In genomic region chr12:22474970-22475720, GRCh38 we compare ENCODE assay signal across 21 cellular contexts.
"Had no signal": no experiment of that assay in that cellular context is flagged by ENCODE, and none has a peak within 500 bp of the region (broad histone marks: within the 10 kb centered on the region; RNA-seq: fewer than 3 reads in every experiment).

No MANE protein-coding gene starts in this region.

- H3K9me3 Mint-ChIP-seq: activated CD4-positive, alpha-beta memory T cell treated with anti-CD3 and anti-CD28 coated beads for 36 hours; activated naive CD4-positive, alpha-beta T cell treated with anti-CD3 and anti-CD28 coated beads, Interleukin-2, amount 10 ng/mL, durations not matched to agents 7 days and 5 days; activated T-helper 2 cell treated with anti-CD3 and anti-CD28 coated beads, Interferon-gamma antibody, Interleukin-2, Interleukin-4, amounts not matched to agents 10 μg/mL and 5 μg/mL and 100 μg/mL, durations not matched to agents 14 hours and 24 hours and 36 hours; natural killer cell had no signal

- H3K4me3 ChIP-seq: cardiac muscle cell, tibial nerve, uterus had no signal

- H3K27me3 Mint-ChIP-seq: activated CD4-positive, alpha-beta memory T cell treated with anti-CD3 and anti-CD28 coated beads for 36 hours; activated CD8-positive, alpha-beta memory T cell treated with anti-CD3 and anti-CD28 coated beads, Interleukin-2, amount 10 ng/mL, durations not matched to agents 7 days and 5 days; activated naive CD4-positive, alpha-beta T cell treated with anti-CD3 and anti-CD28 coated beads, Interleukin-2, amount 10 ng/mL, durations not matched to agents 7 days and 5 days had no signal

- H3K4me1 ChIP-seq: foreskin keratinocyte, tibial nerve, uterus had no signal

- FAIRE-seq: astrocyte had no signal

- H3K27me3 ChIP-seq: cardiac muscle cell, foreskin keratinocyte, tibial nerve, uterus had no signal

- H3K27ac ChIP-seq: cardiac muscle cell, foreskin keratinocyte, tibial nerve, uterus had no signal

- H3K36me3 ChIP-seq: uterus had no signal

- H3K9me3 ChIP-seq: tibial nerve, uterus had no signal

- H3K27ac Mint-ChIP-seq: activated CD4-positive, alpha-beta memory T cell treated with anti-CD3 and anti-CD28 coated beads for 36 hours; activated CD8-positive, alpha-beta memory T cell treated with anti-CD3 and anti-CD28 coated beads, Interleukin-2, amount 10 ng/mL, durations not matched to agents 7 days and 5 days; activated naive CD4-positive, alpha-beta T cell treated with anti-CD3 and anti-CD28 coated beads, Interleukin-2, amount 10 ng/mL, durations not matched to agents 7 days and 5 days; activated T-helper 2 cell treated with anti-CD3 and anti-CD28 coated beads, Interferon-gamma antibody, Interleukin-2, Interleukin-4, amounts not matched to agents 10 μg/mL and 5 μg/mL and 100 μg/mL, durations not matched to agents 14 hours and 24 hours and 36 hours; natural killer cell had no signal

- ATAC-seq: activated CD8-positive, alpha-beta memory T cell treated with anti-CD3 and anti-CD28 coated beads, Interleukin-2, amount 10 ng/mL, durations not matched to agents 7 days and 5 days; esophagus mucosa; foreskin keratinocyte; natural killer cell had no signal

- H3K4me3 Mint-ChIP-seq: activated CD4-positive, alpha-beta memory T cell treated with anti-CD3 and anti-CD28 coated beads for 36 hours; activated CD8-positive, alpha-beta memory T cell treated with anti-CD3 and anti-CD28 coated beads, Interleukin-2, amount 10 ng/mL, durations not matched to agents 7 days and 5 days; activated naive CD4-positive, alpha-beta T cell treated with anti-CD3 and anti-CD28 coated beads, Interleukin-2, amount 10 ng/mL, durations not matched to agents 7 days and 5 days; natural killer cell had no signal

- DNase-seq: activated CD4-positive, alpha-beta memory T cell treated with anti-CD3 and anti-CD28 coated beads for 36 hours; activated CD8-positive, alpha-beta memory T cell treated with anti-CD3 and anti-CD28 coated beads, Interleukin-2, amount 10 ng/mL, durations not matched to agents 7 days and 5 days; activated naive CD4-positive, alpha-beta T cell treated with anti-CD3 and anti-CD28 coated beads, Interleukin-2, amount 10 ng/mL, durations not matched to agents 7 days and 5 days; activated T-cell treated with anti-CD3 and anti-CD28 coated beads, Interleukin-2, amount 50 U/mL, for 1 hour; foreskin keratinocyte; glutamatergic neuron; mesenchymal stem cell; natural killer cell; posterior cingulate gyrus; retina; stimulated activated CD4-positive, alpha-beta T cell treated with anti-CD3 and anti-CD28 coated beads, Interleukin-15, amount 100 ng/mL, for 24 hours; stimulated activated CD4-positive, alpha-beta T cell treated with anti-CD3 and anti-CD28 coated beads, Interleukin-4, amount 100 ng/mL, for 4 hours; stimulated activated CD8-positive, alpha-beta memory T cell treated with anti-CD3 and anti-CD28 coated beads, Interleukin-4, amount 100 ng/mL, for 48 hours; stimulated activated naive CD4-positive, alpha-beta T cell treated with Interleukin-2 at 50 U/mL for 16 hours; substantia nigra; uterus had no signal
